In the genomic region with DNA sequence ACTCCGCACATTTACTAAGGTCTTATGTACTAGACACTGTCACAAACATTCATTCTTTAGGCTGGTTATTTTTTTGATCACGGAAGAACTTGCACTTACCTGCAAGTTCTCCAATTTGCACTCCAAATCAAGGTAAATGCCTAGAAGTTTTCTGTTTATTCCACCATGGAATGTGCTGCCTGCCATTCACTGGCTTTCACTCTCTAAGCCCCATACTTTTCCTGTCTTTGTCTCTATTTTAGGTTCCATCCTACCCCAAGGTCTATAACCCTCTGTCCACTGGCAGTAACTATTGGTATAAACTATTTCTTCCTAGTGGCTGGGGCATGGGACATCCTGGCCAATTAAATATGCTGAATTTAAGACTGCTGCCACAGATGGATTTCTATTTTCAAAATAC, we compare ENCODE assay signal across 15 cellular contexts. TPM values are rescaled to one million over a fixed set of nuclear protein-coding genes. Genes with fewer than 3 reads are reported as not detected.
DNase-seq lines count a peak whose midpoint lies in the region; ATAC-seq and TF ChIP-seq lines count a peak whose summit lies in the region.
"Had no signal": no experiment of that assay in that cellular context is flagged by ENCODE, and none has a peak within 500 bp of the region (broad histone marks: within the 10 kb centered on the region; RNA-seq: fewer than 3 reads in every experiment).

No MANE protein-coding gene starts in this region.

- no peaks in the 10 kb centered on the region for H3K9me2 ChIP-seq in GM23248 (ENCODE audit: insufficient read depth)

- H3K27me3 ChIP-seq in CD4-positive, CD25-positive, alpha-beta regulatory T cell (ENCODE audit: control insufficient read depth, insufficient read depth, low read length): no peaks in the 10 kb centered on the region
- H3K27me3 ChIP-seq in GM23248 (replicated peaks; ENCODE audit: insufficient read depth) (no peaks in the 10 kb centered on the region), lower lobe of right lung (ENCODE audit: low read depth) (no peaks in the 10 kb centered on the region)
- H3K27me3 ChIP-seq in naive thymus-derived CD4-positive, alpha-beta T cell (ENCODE audit: control insufficient read depth in 2 of 2, insufficient read depth in 2 of 2, low read length in 2 of 2): no peaks in the 10 kb centered on the region
- H3K27me3 ChIP-seq: gastroesophageal sphincter, thyroid gland had no signal

- peak overlapping the region; percentile 15 to 94 (median 33) for H3K27ac Mint-ChIP-seq in CD4-positive, CD25-positive, alpha-beta regulatory T cell
- H3K27ac Mint-ChIP-seq in activated T-helper 1 cell treated with anti-CD3 and anti-CD28 coated beads, Interleukin-12 subunit alpha, Interleukin-12 subunit beta, Interleukin-2, Interleukin-4 antibody, amounts not matched to agents 30 ng/mL and 10 ng/mL and 1 ng/mL, durations not matched to agents 14 hours and 24 hours and 36 hours: peak overlapping the region; percentile 59
- H3K27ac Mint-ChIP-seq in naive thymus-derived CD4-positive, alpha-beta T cell: peak overlapping the region; percentile 3 to 99 (median 95)

- peak overlapping the region; percentile 95 for H3K27ac ChIP-seq in CD4-positive, CD25-positive, alpha-beta regulatory T cell (ENCODE audit: insufficient read depth, low read length, poor library complexity, severe bottlenecking)
- peak overlapping the region; percentile 4 for H3K27ac ChIP-seq in GM23248
- peak overlapping the region; percentile 77 for H3K27ac ChIP-seq in naive thymus-derived CD4-positive, alpha-beta T cell (ENCODE audit: low read depth, low read length)
- no peak overlapping the region for H3K27ac ChIP-seq in lower lobe of right lung
- H3K27ac ChIP-seq: gastroesophageal sphincter, parathyroid adenoma, thyroid gland had no signal

- H3K36me3 ChIP-seq in CD4-positive, CD25-positive, alpha-beta regulatory T cell (ENCODE audit: control insufficient read depth, insufficient read depth, low read length): peaks cover 31% of the 10 kb centered on the region
- H3K36me3 ChIP-seq in GM23248 (ENCODE audit: low read depth): peaks cover under 1% of the 10 kb centered on the region; the same call in 1 of the 2 replicates
- H3K36me3 ChIP-seq in naive thymus-derived CD4-positive, alpha-beta T cell (ENCODE audit: control insufficient read depth in 2 of 3, insufficient read depth in 3 of 3, low read length in 3 of 3): peaks cover 0 to 19% (median 9%) of the 10 kb centered on the region in 3 experiments
- peaks cover 15% of the 10 kb centered on the region for H3K36me3 ChIP-seq in lower lobe of right lung
- H3K36me3 ChIP-seq: thyroid gland had no signal

- no peak for DNase-seq in CD4-positive, CD25-positive, alpha-beta regulatory T cell
- no peak for DNase-seq in GM23248
- no peak for DNase-seq in activated T-helper 1 cell treated with anti-CD3 and anti-CD28 coated beads, Interleukin-12 subunit alpha, Interleukin-12 subunit beta, Interleukin-2, Interleukin-4 antibody, amounts not matched to agents 30 ng/mL and 10 ng/mL and 1 ng/mL, durations not matched to agents 14 hours and 24 hours and 36 hours (ENCODE audit: low spot score)
- no peak for DNase-seq in naive thymus-derived CD4-positive, alpha-beta T cell
- DNase-seq in NCI-H2029 (lab: John Stamatoyannopoulos, UW): no peak
- no peak for DNase-seq in H4 (ENCODE audit: low spot score)
- no peak for DNase-seq in lower lobe of right lung
- DNase-seq: activated CD8-positive, alpha-beta memory T cell treated with anti-CD3 and anti-CD28 coated beads for 24 hours; DMS 273 treated with DMSO at 0.1 percent for 48 hours; MM.1S; NCI-H187 treated with DMSO at 0.1 percent for 48 hours; NCI-H526; thyroid gland had no signal

- H3K4me3 ChIP-seq in CD4-positive, CD25-positive, alpha-beta regulatory T cell (ENCODE audit: low read depth, low read length): no peak overlapping the region
- H3K4me3 ChIP-seq in GM23248 (no peak overlapping the region), lower lobe of right lung (no peak overlapping the region)
- H3K4me3 ChIP-seq in naive thymus-derived CD4-positive, alpha-beta T cell (ENCODE audit: low read length): no peak overlapping the region
- H3K4me3 ChIP-seq: gastroesophageal sphincter, thyroid gland had no signal

- peak overlapping the region in 3 of 4 donors; percentile 29 to 77 (median 36) for H3K4me3 Mint-ChIP-seq in CD4-positive, CD25-positive, alpha-beta regulatory T cell
- H3K4me3 Mint-ChIP-seq in activated T-helper 1 cell treated with anti-CD3 and anti-CD28 coated beads, Interleukin-12 subunit alpha, Interleukin-12 subunit beta, Interleukin-2, Interleukin-4 antibody, amounts not matched to agents 30 ng/mL and 10 ng/mL and 1 ng/mL, durations not matched to agents 14 hours and 24 hours and 36 hours: no peak overlapping the region
- peak overlapping the region in 8 of 10 donors; percentile 2 to 86 (median 35) for H3K4me3 Mint-ChIP-seq in naive thymus-derived CD4-positive, alpha-beta T cell

- TF ChIP-seq CTCF in lower lobe of right lung (IDR thresholded peaks at IDR 0.05): no peak

- POLR2A ChIA-PET in naive thymus-derived CD4-positive, alpha-beta T cell (lab: Charles Lee): interaction anchor here (3.8 kb wide), 1 partner anchor 14 kb away, joined by 53 read pairs; no protein-coding TSS in a partner anchor

- no peak overlapping the region for H3K4me2 ChIP-seq in GM23248 (ENCODE audit: unreplicated experiment)

- H2AFZ ChIP-seq in GM23248: no peak overlapping the region
- H2AFZ ChIP-seq: parathyroid adenoma had no signal

- H4K20me1 ChIP-seq in GM23248 (ENCODE audit: insufficient read depth): peaks cover 5% of the 10 kb centered on the region; the same call in 1 of the 2 replicates

- peaks cover 0 to 2% (median 0%) of the 10 kb centered on the region in 7 donors for H3K9me3 Mint-ChIP-seq in CD4-positive, CD25-positive, alpha-beta regulatory T cell
- no peaks in the 10 kb centered on the region for H3K9me3 Mint-ChIP-seq in activated T-helper 1 cell treated with anti-CD3 and anti-CD28 coated beads, Interleukin-12 subunit alpha, Interleukin-12 subunit beta, Interleukin-2, Interleukin-4 antibody, amounts not matched to agents 30 ng/mL and 10 ng/mL and 1 ng/mL, durations not matched to agents 14 hours and 24 hours and 36 hours
- no peaks in the 10 kb centered on the region for H3K9me3 Mint-ChIP-seq in naive thymus-derived CD4-positive, alpha-beta T cell

- no peak overlapping the region for H3K9ac ChIP-seq in GM23248
- H3K9ac ChIP-seq: parathyroid adenoma had no signal

- in situ Hi-C loops in GM23248 (cut with MboI): no loop called here

- WGBS in GM23248 (ENCODE audit: low coverage in 1 of 2, low lambda C conversion rate in 2 of 2, missing lambda C conversion rate in 2 of 2), 2 experiments: 99 to 100% methylated on average over 2 of the region's 2 CpGs

- peaks cover 69% of the 10 kb centered on the region for H3K4me1 ChIP-seq in CD4-positive, CD25-positive, alpha-beta regulatory T cell (ENCODE audit: control insufficient read depth, insufficient read depth, low read length, poor library complexity, severe bottlenecking)
- H3K4me1 ChIP-seq in GM23248 (ENCODE audit: insufficient read depth): peaks cover 49% of the 10 kb centered on the region
- peaks cover 31 to 59% of the 10 kb centered on the region in 2 donors for H3K4me1 ChIP-seq in naive thymus-derived CD4-positive, alpha-beta T cell (ENCODE audit: control insufficient read depth in 2 of 2, insufficient read depth in 2 of 2, low read length in 2 of 2)
- peaks cover 34% of the 10 kb centered on the region for H3K4me1 ChIP-seq in lower lobe of right lung

- intact Hi-C loops in activated T-helper 1 cell treated with anti-CD3 and anti-CD28 coated beads, Interleukin-12 subunit alpha, Interleukin-12 subunit beta, Interleukin-2, Interleukin-4 antibody, amounts not matched to agents 30 ng/mL and 10 ng/mL and 1 ng/mL, durations not matched to agents 14 hours and 24 hours and 36 hours (cut with micrococcal nuclease): no loop called here
- intact Hi-C loops in naive thymus-derived CD4-positive, alpha-beta T cell (cut with micrococcal nuclease): no loop called here
- intact Hi-C loops in lower lobe of right lung (cut with DNase I): no loop called here

- H3K27me3 Mint-ChIP-seq in CD4-positive, CD25-positive, alpha-beta regulatory T cell: no peaks in the 10 kb centered on the region
- no peaks in the 10 kb centered on the region for H3K27me3 Mint-ChIP-seq in activated T-helper 1 cell treated with anti-CD3 and anti-CD28 coated beads, Interleukin-12 subunit alpha, Interleukin-12 subunit beta, Interleukin-2, Interleukin-4 antibody, amounts not matched to agents 30 ng/mL and 10 ng/mL and 1 ng/mL, durations not matched to agents 14 hours and 24 hours and 36 hours (ENCODE audit: insufficient read depth)
- H3K27me3 Mint-ChIP-seq in naive thymus-derived CD4-positive, alpha-beta T cell: no peaks in the 10 kb centered on the region

- ATAC-seq in CD4-positive, CD25-positive, alpha-beta regulatory T cell (ENCODE audit: low read depth in 2 of 2): no peak
- ATAC-seq in naive thymus-derived CD4-positive, alpha-beta T cell: no peak
- no peak for ATAC-seq in lower lobe of right lung
- ATAC-seq: gastroesophageal sphincter had no signal

- H3K9me3 ChIP-seq in CD4-positive, CD25-positive, alpha-beta regulatory T cell (ENCODE audit: control insufficient read depth in 2 of 2, low read length in 2 of 2): no peaks in the 10 kb centered on the region
- no peaks in the 10 kb centered on the region for H3K9me3 ChIP-seq in GM23248 (ENCODE audit: low read depth)
- no peaks in the 10 kb centered on the region for H3K9me3 ChIP-seq in naive thymus-derived CD4-positive, alpha-beta T cell (ENCODE audit: control insufficient read depth in 2 of 3, low read length in 3 of 3)
- no peaks in the 10 kb centered on the region for H3K9me3 ChIP-seq in lower lobe of right lung
- H3K9me3 ChIP-seq: gastroesophageal sphincter, thyroid gland had no signal

- peaks cover 23% of the 10 kb centered on the region for H3K36me3 Mint-ChIP-seq in CD4-positive, CD25-positive, alpha-beta regulatory T cell
- peaks cover 40% of the 10 kb centered on the region for H3K36me3 Mint-ChIP-seq in activated T-helper 1 cell treated with anti-CD3 and anti-CD28 coated beads, Interleukin-12 subunit alpha, Interleukin-12 subunit beta, Interleukin-2, Interleukin-4 antibody, amounts not matched to agents 30 ng/mL and 10 ng/mL and 1 ng/mL, durations not matched to agents 14 hours and 24 hours and 36 hours (ENCODE audit: low read depth)
- H3K36me3 Mint-ChIP-seq in naive thymus-derived CD4-positive, alpha-beta T cell: peaks cover 5 to 39% (median 30%) of the 10 kb centered on the region in 5 donors

- CTCF ChIA-PET in naive thymus-derived CD4-positive, alpha-beta T cell (lab: Charles Lee): interaction anchor here (1.9 to 2.6 kb wide), 2 partner anchors 45 to 59 kb away, joined by 4 to 7 read pairs; no protein-coding TSS in a partner anchor

- peaks cover 64% of the 10 kb centered on the region for H3F3A ChIP-seq in GM23248 (ENCODE audit: insufficient read depth)

- H3K4me1 Mint-ChIP-seq in CD4-positive, CD25-positive, alpha-beta regulatory T cell: peaks cover 14 to 77% (median 64%) of the 10 kb centered on the region in 4 donors
- peaks cover 67% of the 10 kb centered on the region for H3K4me1 Mint-ChIP-seq in activated T-helper 1 cell treated with anti-CD3 and anti-CD28 coated beads, Interleukin-12 subunit alpha, Interleukin-12 subunit beta, Interleukin-2, Interleukin-4 antibody, amounts not matched to agents 30 ng/mL and 10 ng/mL and 1 ng/mL, durations not matched to agents 14 hours and 24 hours and 36 hours (ENCODE audit: low read depth)
- peaks cover 50 to 84% (median 67%) of the 10 kb centered on the region in 7 donors for H3K4me1 Mint-ChIP-seq in naive thymus-derived CD4-positive, alpha-beta T cell

- peaks cover 88% of the 10 kb centered on the region for H3K79me2 ChIP-seq in GM23248 (ENCODE audit: insufficient read depth)

RNA-seq across cellular contexts. Expression of gene XPO6, which starts 15.9 kb away (rescaled TPM):
- total RNA-seq in CD4-positive, CD25-positive, alpha-beta regulatory T cell: 302 TPM
- polyA plus RNA-seq in CD4-positive, CD25-positive, alpha-beta regulatory T cell: 10 to 100 TPM; 60.4 to 79.6 (median 64.2) TPM
- 118 and 163 TPM in 2 replicates for total RNA-seq in GM23248 (2014; rRNA removed; shearing (Covaris generic))
- 42.9 and 50.7 TPM in 2 replicates for polyA plus RNA-seq in GM23248 (2016; fragmentation: Nextera tagmentation; extraction: Ambion mirVana)
- total RNA-seq in activated T-helper 1 cell treated with anti-CD3 and anti-CD28 coated beads, Interleukin-12 subunit alpha, Interleukin-12 subunit beta, Interleukin-2, Interleukin-4 antibody, amounts not matched to agents 30 ng/mL and 10 ng/mL and 1 ng/mL, durations not matched to agents 14 hours and 24 hours and 36 hours: 213 and 225 TPM in 2 replicates
- 100 to 1,000 TPM; 232 to 437 (median 385) TPM for total RNA-seq in naive thymus-derived CD4-positive, alpha-beta T cell
- polyA plus RNA-seq in naive thymus-derived CD4-positive, alpha-beta T cell: 100 to 1,000 TPM in 1 of 2 donors, 10 to 100 TPM in 1; 89.5 to 144 TPM
- total RNA-seq in H4 (2014; rRNA removed; shearing (Covaris generic)): 46.8 and 54.2 TPM in 2 replicates
- 106 TPM for total RNA-seq in lower lobe of right lung

Comparison
In these comparisons a context has a peak if more than half of its experiments do, and no peak if none do; other contexts are left out.
1. H3K27ac Mint-ChIP-seq: peak in every context shown above with its lines; median percentile 95 in naive thymus-derived CD4-positive, alpha-beta T cell; 59 in activated T-helper 1 cell treated with anti-CD3 and anti-CD28 coated beads, Interleukin-12 subunit alpha, Interleukin-12 subunit beta, Interleukin-2, Interleukin-4 antibody, amounts not matched to agents 30 ng/mL and 10 ng/mL and 1 ng/mL, durations not matched to agents 14 hours and 24 hours and 36 hours; 33 in CD4-positive, CD25-positive, alpha-beta regulatory T cell.